Comparison of ENCODE assay signal across 1 cellular context in the genomic region with DNA sequence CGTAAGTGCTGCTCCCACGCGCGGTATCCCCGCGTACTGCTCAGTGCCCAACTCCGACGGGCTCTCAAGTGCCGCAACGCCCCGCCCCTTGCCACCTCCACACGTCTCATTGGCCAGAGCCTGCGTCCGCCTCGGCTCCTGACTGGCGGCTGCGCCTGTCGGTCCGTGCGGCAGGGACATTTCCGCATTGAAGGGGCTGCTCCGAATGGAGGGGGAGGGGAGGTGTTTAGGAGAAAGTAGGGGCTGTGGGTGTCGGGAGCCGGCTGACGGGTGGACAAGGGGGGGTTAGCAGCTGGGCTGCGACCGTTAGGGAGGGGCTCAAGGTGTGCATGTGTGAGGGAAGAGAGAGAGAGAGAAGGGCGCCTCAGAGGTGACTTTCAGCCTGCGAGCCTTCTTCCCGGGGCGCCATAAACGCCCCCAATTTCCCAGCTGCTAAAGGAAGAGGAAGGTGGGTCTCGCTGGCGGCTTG.
TF ChIP-seq lines count a peak whose summit lies in the region.

No MANE protein-coding gene starts in this region.

TF ChIP-seq in SK-N-SH, 30 proteins besides CTCF, POLR2A, EP300 and RAD21 (continued from another document):
- TF ChIP-seq, protein P1, sequence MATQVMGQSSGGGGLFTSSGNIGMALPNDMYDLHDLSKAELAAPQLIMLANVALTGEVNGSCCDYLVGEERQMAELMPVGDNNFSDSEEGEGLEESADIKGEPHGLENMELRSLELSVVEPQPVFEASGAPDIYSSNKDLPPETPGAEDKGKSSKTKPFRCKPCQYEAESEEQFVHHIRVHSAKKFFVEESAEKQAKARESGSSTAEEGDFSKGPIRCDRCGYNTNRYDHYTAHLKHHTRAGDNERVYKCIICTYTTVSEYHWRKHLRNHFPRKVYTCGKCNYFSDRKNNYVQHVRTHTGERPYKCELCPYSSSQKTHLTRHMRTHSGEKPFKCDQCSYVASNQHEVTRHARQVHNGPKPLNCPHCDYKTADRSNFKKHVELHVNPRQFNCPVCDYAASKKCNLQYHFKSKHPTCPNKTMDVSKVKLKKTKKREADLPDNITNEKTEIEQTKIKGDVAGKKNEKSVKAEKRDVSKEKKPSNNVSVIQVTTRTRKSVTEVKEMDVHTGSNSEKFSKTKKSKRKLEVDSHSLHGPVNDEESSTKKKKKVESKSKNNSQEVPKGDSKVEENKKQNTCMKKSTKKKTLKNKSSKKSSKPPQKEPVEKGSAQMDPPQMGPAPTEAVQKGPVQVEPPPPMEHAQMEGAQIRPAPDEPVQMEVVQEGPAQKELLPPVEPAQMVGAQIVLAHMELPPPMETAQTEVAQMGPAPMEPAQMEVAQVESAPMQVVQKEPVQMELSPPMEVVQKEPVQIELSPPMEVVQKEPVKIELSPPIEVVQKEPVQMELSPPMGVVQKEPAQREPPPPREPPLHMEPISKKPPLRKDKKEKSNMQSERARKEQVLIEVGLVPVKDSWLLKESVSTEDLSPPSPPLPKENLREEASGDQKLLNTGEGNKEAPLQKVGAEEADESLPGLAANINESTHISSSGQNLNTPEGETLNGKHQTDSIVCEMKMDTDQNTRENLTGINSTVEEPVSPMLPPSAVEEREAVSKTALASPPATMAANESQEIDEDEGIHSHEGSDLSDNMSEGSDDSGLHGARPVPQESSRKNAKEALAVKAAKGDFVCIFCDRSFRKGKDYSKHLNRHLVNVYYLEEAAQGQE (IDR thresholded peaks at IDR 0.05; ENCODE audit: low read depth, low read length), result no peak
- TF ChIP-seq FOXJ3 (CRISPR knock-in tag; IDR thresholded peaks at IDR 0.05), result no peak
- TF ChIP-seq MEF2A (IDR thresholded peaks at IDR 0.05; ENCODE audit: borderline replicate concordance, low read depth), result no peak
- TF ChIP-seq, protein P2, sequence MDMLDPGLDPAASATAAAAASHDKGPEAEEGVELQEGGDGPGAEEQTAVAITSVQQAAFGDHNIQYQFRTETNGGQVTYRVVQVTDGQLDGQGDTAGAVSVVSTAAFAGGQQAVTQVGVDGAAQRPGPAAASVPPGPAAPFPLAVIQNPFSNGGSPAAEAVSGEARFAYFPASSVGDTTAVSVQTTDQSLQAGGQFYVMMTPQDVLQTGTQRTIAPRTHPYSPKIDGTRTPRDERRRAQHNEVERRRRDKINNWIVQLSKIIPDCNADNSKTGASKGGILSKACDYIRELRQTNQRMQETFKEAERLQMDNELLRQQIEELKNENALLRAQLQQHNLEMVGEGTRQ (IDR thresholded peaks at IDR 0.05; ENCODE audit: borderline replicate concordance, low read depth, low read length), result no peak
- peak; percentile 97 for TF ChIP-seq CHD2 (IDR thresholded peaks at IDR 0.05; ENCODE audit: low read length, partially characterized antibody)
- TF ChIP-seq NRF1 (IDR thresholded peaks at IDR 0.05; ENCODE audit: low read depth, low read length), result no peak
- TF ChIP-seq FOSL2 (IDR thresholded peaks at IDR 0.05; ENCODE audit: borderline replicate concordance, low read depth), result no peak
- no peak for TF ChIP-seq NFIC (IDR thresholded peaks at IDR 0.05; ENCODE audit: borderline replicate concordance)
- peak; percentile 90 for TF ChIP-seq TAF1 (IDR thresholded peaks at IDR 0.05; ENCODE audit: borderline replicate concordance, low read depth, low read length)
- no peak for TF ChIP-seq FOXM1 (IDR thresholded peaks at IDR 0.05; ENCODE audit: low read depth)
- TF ChIP-seq, protein P3, sequence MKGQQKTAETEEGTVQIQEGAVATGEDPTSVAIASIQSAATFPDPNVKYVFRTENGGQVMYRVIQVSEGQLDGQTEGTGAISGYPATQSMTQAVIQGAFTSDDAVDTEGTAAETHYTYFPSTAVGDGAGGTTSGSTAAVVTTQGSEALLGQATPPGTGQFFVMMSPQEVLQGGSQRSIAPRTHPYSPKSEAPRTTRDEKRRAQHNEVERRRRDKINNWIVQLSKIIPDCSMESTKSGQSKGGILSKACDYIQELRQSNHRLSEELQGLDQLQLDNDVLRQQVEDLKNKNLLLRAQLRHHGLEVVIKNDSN (IDR thresholded peaks at IDR 0.05; ENCODE audit: borderline replicate concordance, low read depth), result no peak
- no peak for TF ChIP-seq YY1 (IDR thresholded peaks at IDR 0.05; ENCODE audit: low read depth)
- TF ChIP-seq GATA2 (CRISPR knock-in tag; IDR thresholded peaks at IDR 0.05), result no peak
- peak; percentile 65 for TF ChIP-seq GABPA (IDR thresholded peaks at IDR 0.05; ENCODE audit: low read depth)
- TF ChIP-seq, protein P4, sequence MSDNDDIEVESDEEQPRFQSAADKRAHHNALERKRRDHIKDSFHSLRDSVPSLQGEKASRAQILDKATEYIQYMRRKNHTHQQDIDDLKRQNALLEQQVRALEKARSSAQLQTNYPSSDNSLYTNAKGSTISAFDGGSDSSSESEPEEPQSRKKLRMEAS (IDR thresholded peaks at IDR 0.05; ENCODE audit: low read depth), result peak; percentile 63; the same call in 1 of the 2 replicates
- peak; percentile 46; the same call in 1 of the 2 replicates for TF ChIP-seq RCOR1 (IDR thresholded peaks at IDR 0.05; ENCODE audit: low read length)
